Comparison of ENCODE assay signal across 9 cellular contexts in the genomic region with DNA sequence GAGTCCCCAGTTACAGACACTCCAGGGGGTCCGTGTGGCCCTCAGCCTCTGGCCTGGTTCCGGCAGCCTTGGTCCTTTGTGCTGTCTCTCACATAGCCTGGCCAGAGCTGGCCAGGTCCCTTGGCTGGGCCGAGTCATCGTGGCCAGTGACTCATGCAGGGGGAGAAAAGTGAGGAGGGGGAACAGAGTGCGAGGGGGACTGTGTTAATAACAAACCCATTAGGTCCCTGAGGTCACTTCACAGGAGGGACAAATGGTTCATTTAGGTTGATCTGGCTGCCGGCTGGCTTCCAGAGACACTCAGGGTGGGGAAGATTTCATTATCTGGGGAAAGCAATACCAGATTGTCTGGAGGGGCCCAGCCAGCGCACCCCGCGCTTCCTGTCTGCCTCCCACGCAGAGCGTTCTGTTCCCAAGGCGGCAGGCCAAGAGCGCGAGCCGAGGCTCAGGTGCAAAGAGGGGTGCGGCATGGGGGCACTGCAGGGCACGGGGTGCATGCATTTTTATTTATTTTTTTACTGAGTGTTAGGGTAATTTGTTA.
DNase-seq lines count a peak whose midpoint lies in the region; ATAC-seq and TF ChIP-seq lines count a peak whose summit lies in the region.
"Had no signal": no experiment of that assay in that cellular context is flagged by ENCODE, and none has a peak within 500 bp of the region (broad histone marks: within the 10 kb centered on the region; RNA-seq: fewer than 3 reads in every experiment).

No MANE protein-coding gene starts in this region.

- H3K27me3 Mint-ChIP-seq in activated naive CD8-positive, alpha-beta T cell treated with anti-CD3 and anti-CD28 coated beads for 36 hours, result no peaks in the 10 kb centered on the region
- peaks cover 5% of the 10 kb centered on the region for H3K27me3 Mint-ChIP-seq in stimulated activated naive CD8-positive, alpha-beta T cell treated with anti-CD3 and anti-CD28 coated beads, Interleukin-15, Interleukin-2, amounts not matched to agents 100 ng/mL and 50 ng/mL, for 24 hours

- ATAC-seq in GM19397 (IDR thresholded peaks at IDR 0.05; ENCODE audit: unreplicated experiment) (no peak), left colon (no peak), HG03135 (IDR thresholded peaks at IDR 0.05; ENCODE audit: unreplicated experiment) (no peak)

- H3K4me3 Mint-ChIP-seq in activated naive CD8-positive, alpha-beta T cell treated with anti-CD3 and anti-CD28 coated beads for 36 hours, result peak overlapping the region; percentile 65
- H3K4me3 Mint-ChIP-seq in stimulated activated naive CD8-positive, alpha-beta T cell treated with anti-CD3 and anti-CD28 coated beads, Interleukin-15, Interleukin-2, amounts not matched to agents 100 ng/mL and 50 ng/mL, for 24 hours, result peak overlapping the region; percentile 44

- H3K27me3 ChIP-seq in hepatocyte, result no peaks in the 10 kb centered on the region

- no peaks in the 10 kb centered on the region for H3K9me3 ChIP-seq in hepatocyte (ENCODE audit: low read depth)

- H3K36me3 ChIP-seq in hepatocyte (replicated peaks; ENCODE audit: insufficient read depth, low read depth), result no peaks in the 10 kb centered on the region

- no peak for TF ChIP-seq CTCF in hepatocyte (IDR thresholded peaks at IDR 0.05; ENCODE audit: poor library complexity)

- no peaks in the 10 kb centered on the region for H3K9me2 ChIP-seq in hepatocyte (replicated peaks; ENCODE audit: insufficient read depth)

- peak overlapping the region; percentile 69 for H3K27ac Mint-ChIP-seq in activated naive CD8-positive, alpha-beta T cell treated with anti-CD3 and anti-CD28 coated beads for 36 hours
- peak overlapping the region; percentile 28 for H3K27ac Mint-ChIP-seq in stimulated activated naive CD8-positive, alpha-beta T cell treated with anti-CD3 and anti-CD28 coated beads, Interleukin-15, Interleukin-2, amounts not matched to agents 100 ng/mL and 50 ng/mL, for 24 hours

- DNase-seq in HK-2 (ENCODE audit: unreplicated experiment), result peak; percentile 75
- DNase-seq in activated naive CD8-positive, alpha-beta T cell treated with anti-CD3 and anti-CD28 coated beads for 36 hours, result peak; percentile 67
- peak; percentile 35 for DNase-seq in hepatocyte (ENCODE audit: low spot score)
- no peak for DNase-seq in left colon
- DNase-seq in KG1 (lab: John Stamatoyannopoulos, UW), result no peak
- DNase-seq: NCI-H2081 had no signal

- H3K9me3 Mint-ChIP-seq in activated naive CD8-positive, alpha-beta T cell treated with anti-CD3 and anti-CD28 coated beads for 36 hours, result no peaks in the 10 kb centered on the region
- H3K9me3 Mint-ChIP-seq in stimulated activated naive CD8-positive, alpha-beta T cell treated with anti-CD3 and anti-CD28 coated beads, Interleukin-15, Interleukin-2, amounts not matched to agents 100 ng/mL and 50 ng/mL, for 24 hours, result no peaks in the 10 kb centered on the region

- H2AFZ ChIP-seq in hepatocyte, result no peak overlapping the region

- no peaks in the 10 kb centered on the region for H4K20me1 ChIP-seq in hepatocyte (ENCODE audit: insufficient read depth, poor library complexity, severe bottlenecking)

- intact Hi-C loops in left colon (cut with DNase I, micrococcal nuclease), result no loop called here

- peaks cover 43% of the 10 kb centered on the region for H3K4me1 Mint-ChIP-seq in activated naive CD8-positive, alpha-beta T cell treated with anti-CD3 and anti-CD28 coated beads for 36 hours
- H3K4me1 Mint-ChIP-seq in stimulated activated naive CD8-positive, alpha-beta T cell treated with anti-CD3 and anti-CD28 coated beads, Interleukin-15, Interleukin-2, amounts not matched to agents 100 ng/mL and 50 ng/mL, for 24 hours (ENCODE audit: low read depth), result peaks cover 51% of the 10 kb centered on the region

- H3K27ac ChIP-seq in hepatocyte, result peak overlapping the region; percentile 62

- no peak overlapping the region for H3K4me3 ChIP-seq in hepatocyte

- 61% methylated on average over 17 of the region's 17 CpGs for WGBS in hepatocyte (ENCODE audit: low lambda C conversion rate, missing lambda C conversion rate)

- H3K4me2 ChIP-seq in hepatocyte, result peak overlapping the region; percentile 27

- H3K36me3 Mint-ChIP-seq in activated naive CD8-positive, alpha-beta T cell treated with anti-CD3 and anti-CD28 coated beads for 36 hours, result no peaks in the 10 kb centered on the region
- no peaks in the 10 kb centered on the region for H3K36me3 Mint-ChIP-seq in stimulated activated naive CD8-positive, alpha-beta T cell treated with anti-CD3 and anti-CD28 coated beads, Interleukin-15, Interleukin-2, amounts not matched to agents 100 ng/mL and 50 ng/mL, for 24 hours (ENCODE audit: low read depth)

- H3K79me2 ChIP-seq in hepatocyte, result peaks cover 75% of the 10 kb centered on the region

- peaks cover 42% of the 10 kb centered on the region for H3K4me1 ChIP-seq in hepatocyte (ENCODE audit: insufficient read depth)

Comparison
In these comparisons a context has a peak if more than half of its experiments do, and no peak if none do; other contexts are left out.
1. DNase-seq: peak in HK-2 (single experiment), activated naive CD8-positive, alpha-beta T cell treated with anti-CD3 and anti-CD28 coated beads for 36 hours (single experiment) and hepatocyte (single experiment); none in left colon (0 of 2) and KG1 (single experiment).